9 cellular contexts compared by ENCODE assay signal in the genomic region with DNA sequence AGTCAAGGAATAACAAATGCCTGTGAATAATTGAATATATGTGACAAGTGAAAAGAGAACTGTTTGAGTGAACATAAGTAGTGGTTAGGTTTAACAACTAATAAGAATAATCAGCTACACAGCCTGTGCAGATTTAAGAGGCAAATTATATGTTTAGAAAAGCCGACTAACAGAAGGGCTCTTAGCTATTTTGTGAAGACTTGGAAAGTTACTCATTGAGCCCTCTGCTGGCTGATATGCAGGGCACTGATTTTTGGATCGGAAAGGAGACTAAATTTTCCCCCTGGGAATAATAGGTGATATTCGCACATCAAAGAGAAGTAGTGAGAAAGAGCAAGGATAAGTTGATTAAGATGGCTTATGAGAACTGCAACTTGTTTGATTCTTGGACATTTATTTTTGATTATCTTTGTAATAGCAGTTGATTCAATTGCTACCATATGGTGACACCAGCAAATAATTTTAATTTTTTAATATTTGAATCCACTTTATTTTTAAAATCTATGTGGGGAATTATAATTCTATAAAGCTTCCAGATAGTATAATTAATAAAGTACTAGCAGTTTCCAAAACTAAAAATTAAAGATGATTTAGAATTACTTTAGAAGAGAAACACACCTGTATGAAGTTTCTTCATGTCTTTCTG.
DNase-seq lines count a peak whose midpoint lies in the region; ATAC-seq and TF ChIP-seq lines count a peak whose summit lies in the region.
"Had no signal": no experiment of that assay in that cellular context is flagged by ENCODE, and none has a peak within 500 bp of the region (broad histone marks: within the 10 kb centered on the region; RNA-seq: fewer than 3 reads in every experiment).

No MANE protein-coding gene starts in this region.

- peak; percentile 23 to 63 (median 60) for TF ChIP-seq CTCF in body of pancreas (IDR thresholded peaks at IDR 0.05)
- peak; percentile 46 to 67 for TF ChIP-seq CTCF in left lung (IDR thresholded peaks at IDR 0.05)

- H3K4me1 ChIP-seq in body of pancreas (no peaks in the 10 kb centered on the region), left lung (no peaks in the 10 kb centered on the region)

- no peak overlapping the region for H3K27ac ChIP-seq in body of pancreas
- H3K27ac ChIP-seq in left lung: no peak overlapping the region

- no peak for TF ChIP-seq POLR2A in body of pancreas (IDR thresholded peaks at IDR 0.05)

- POLR2A ChIA-PET in naive thymus-derived CD8-positive, alpha-beta T cell (lab: Charles Lee): no interaction called here

- H3K4me3 Mint-ChIP-seq in naive thymus-derived CD8-positive, alpha-beta T cell: no peak overlapping the region
- H3K4me3 Mint-ChIP-seq: CD4-positive, CD25-positive, alpha-beta regulatory T cell had no signal

- peak; percentile 68 for ATAC-seq in body of pancreas
- peak; percentile 74 for ATAC-seq in left lung
- ATAC-seq in naive thymus-derived CD8-positive, alpha-beta T cell: no peak
- no peak for ATAC-seq in HG03045 (IDR thresholded peaks at IDR 0.05; ENCODE audit: unreplicated experiment)

- H3K36me3 Mint-ChIP-seq in naive thymus-derived CD8-positive, alpha-beta T cell: no peaks in the 10 kb centered on the region
- H3K36me3 Mint-ChIP-seq: CD4-positive, CD25-positive, alpha-beta regulatory T cell had no signal

- no peak overlapping the region for H3K4me3 ChIP-seq in body of pancreas
- no peak overlapping the region for H3K4me3 ChIP-seq in left lung

- DNase-seq in NCI-H345 (lab: John Stamatoyannopoulos, UW) (peak; percentile 21), NCI-H345 treated with DMSO at 0.1 percent for 48 hours (lab: John Stamatoyannopoulos, UW; ENCODE audit: unreplicated experiment) (no peak), NCI-H1694 treated with DMSO at 0.1 percent for 48 hours (lab: John Stamatoyannopoulos, UW) (peak; percentile 31), body of pancreas (peak in 2 of 4 donors; percentile 3 to 14), left lung (no peak)
- DNase-seq in stimulated activated naive CD4-positive, alpha-beta T cell treated with Interleukin-2 at 50 U/mL for 16 hours (lab: John Stamatoyannopoulos, UW): no peak
- DNase-seq in naive thymus-derived CD8-positive, alpha-beta T cell: no peak
- DNase-seq: CD4-positive, CD25-positive, alpha-beta regulatory T cell had no signal

- H3K36me3 ChIP-seq in body of pancreas (replicated peaks in 1 of 2; ENCODE audit: insufficient read depth in 1 of 2, low read depth in 2 of 2): no peaks in the 10 kb centered on the region
- no peaks in the 10 kb centered on the region for H3K36me3 ChIP-seq in left lung

- H3K27me3 Mint-ChIP-seq in naive thymus-derived CD8-positive, alpha-beta T cell: no peaks in the 10 kb centered on the region
- H3K27me3 Mint-ChIP-seq: CD4-positive, CD25-positive, alpha-beta regulatory T cell had no signal

- peaks cover 0 to 9% (median 0%) of the 10 kb centered on the region in 9 donors for H3K9me3 Mint-ChIP-seq in naive thymus-derived CD8-positive, alpha-beta T cell

- H3K9me3 ChIP-seq in body of pancreas: no peaks in the 10 kb centered on the region
- no peaks in the 10 kb centered on the region for H3K9me3 ChIP-seq in left lung

- H3K27ac Mint-ChIP-seq in naive thymus-derived CD8-positive, alpha-beta T cell: no peak overlapping the region
- H3K27ac Mint-ChIP-seq: CD4-positive, CD25-positive, alpha-beta regulatory T cell had no signal

- WGBS in body of pancreas, 2 donors: 6 to 9% methylated on average over 3 of the region's 3 CpGs

- H3K4me1 Mint-ChIP-seq in naive thymus-derived CD8-positive, alpha-beta T cell: no peaks in the 10 kb centered on the region
- H3K4me1 Mint-ChIP-seq: CD4-positive, CD25-positive, alpha-beta regulatory T cell had no signal

- H3K27me3 ChIP-seq in body of pancreas: no peaks in the 10 kb centered on the region
- no peaks in the 10 kb centered on the region for H3K27me3 ChIP-seq in left lung

- intact Hi-C loops in body of pancreas (cut with DNase I): no loop called here
- intact Hi-C loops in left lung (cut with DNase I): no loop called here

Comparison
In these comparisons a context has a peak if more than half of its experiments do, and no peak if none do; other contexts are left out.
1. DNase-seq: peak in NCI-H345 (single experiment) and NCI-H1694 treated with DMSO at 0.1 percent for 48 hours (single experiment); none in NCI-H345 treated with DMSO at 0.1 percent for 48 hours (single experiment), left lung (0 of 2), stimulated activated naive CD4-positive, alpha-beta T cell treated with Interleukin-2 at 50 U/mL for 16 hours (single experiment) and naive thymus-derived CD8-positive, alpha-beta T cell (0 of 10).
2. ATAC-seq: peak in body of pancreas (single experiment) and left lung (single experiment); none in naive thymus-derived CD8-positive, alpha-beta T cell (0 of 2) and HG03045 (single experiment).